Comparison of ENCODE assay signal across 8 cellular contexts in the genomic region with DNA sequence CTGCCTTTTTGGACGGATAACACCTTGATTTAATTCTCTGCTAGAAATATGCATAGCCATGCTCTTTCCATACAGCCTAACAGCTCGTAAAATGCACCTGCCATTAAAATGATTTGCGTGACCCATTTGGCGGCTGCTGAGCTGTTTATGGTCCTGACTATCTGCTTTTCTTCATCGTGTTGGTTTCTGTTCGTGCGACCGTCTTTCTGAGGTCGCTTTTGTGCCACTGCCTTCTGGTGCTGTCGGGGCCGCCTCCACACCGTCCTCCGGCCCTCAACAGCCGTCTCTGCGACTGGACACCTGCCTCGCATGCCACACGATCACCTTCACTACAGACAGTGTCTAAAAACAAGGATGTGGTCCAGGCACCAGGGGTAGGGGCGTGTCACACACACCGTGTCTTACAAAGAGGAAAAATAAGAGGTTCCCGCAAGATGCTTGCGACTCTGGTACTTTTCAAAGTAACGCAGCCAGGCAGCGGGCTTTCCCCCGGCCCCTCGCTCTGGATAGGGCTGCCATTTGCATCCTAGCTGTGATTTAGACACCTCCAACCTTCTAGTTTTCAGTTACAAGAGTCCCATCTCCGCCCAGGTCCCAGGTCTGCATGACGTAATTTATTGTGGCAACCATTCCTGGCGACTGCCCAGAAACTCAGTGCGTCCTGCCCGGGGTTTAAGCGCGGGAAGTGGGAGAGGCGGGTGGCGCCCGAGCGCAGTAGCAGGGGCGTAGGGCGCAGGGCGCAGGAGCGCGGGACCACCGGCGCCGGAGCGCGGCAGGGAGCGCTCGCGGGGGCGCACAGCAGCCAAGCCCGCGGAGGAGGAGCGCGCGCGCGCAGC. TPM values are rescaled to one million over a fixed set of nuclear protein-coding genes. Genes with fewer than 3 reads are reported as not detected.
DNase-seq lines count a peak whose midpoint lies in the region; ATAC-seq, FAIRE-seq and TF ChIP-seq lines count a peak whose summit lies in the region.

TSS of gene STMND1 (plus strand) at position 629 of the 836 bp plus-strand sequence. CDS start 208 bp downstream, outside the sequence.

- TF ChIP-seq POLR2A in GM12891 (IDR thresholded peaks at IDR 0.05; ENCODE audit: low read depth, low read length) = no peak

- H3K9ac ChIP-seq in endocrine pancreas (ENCODE audit: control insufficient read depth, insufficient read depth, low read length) (peak within 1 kb of the TSS; percentile 47), mucosa of rectum (ENCODE audit: low read depth in 1 of 2, low read length in 2 of 2) (peak within 1 kb of the TSS; percentile 56 to 73)

- peak within 1 kb of the TSS; percentile 46 for H3K4me3 ChIP-seq in endocrine pancreas (ENCODE audit: control insufficient read depth, insufficient read depth, low read length)
- H3K4me3 ChIP-seq in mucosa of rectum (ENCODE audit: low read length in 2 of 2) = peak within 1 kb of the TSS; percentile 64 to 77

- no peak for FAIRE-seq in GM12891 (lab: Jason Lieb, UNC)

- no peaks in the 10 kb centered on the region for H3K36me3 ChIP-seq in endocrine pancreas (ENCODE audit: control insufficient read depth, insufficient read depth, low read length)
- no peaks in the 10 kb centered on the region for H3K36me3 ChIP-seq in mucosa of rectum (ENCODE audit: control insufficient read depth in 2 of 2, insufficient read depth in 2 of 2, low read length in 2 of 2)

- H3K4me1 ChIP-seq in endocrine pancreas (ENCODE audit: control insufficient read depth, insufficient read depth, low read length) (no peaks in the 10 kb centered on the region), mucosa of rectum (ENCODE audit: control insufficient read depth in 2 of 2, insufficient read depth in 2 of 2, low read length in 2 of 2) (peaks cover 5 to 7% of the 10 kb centered on the region in 2 donors)

- peak; percentile 18 for DNase-seq in stimulated activated CD4-positive, alpha-beta T cell treated with anti-CD3 and anti-CD28 coated beads, Interleukin-15, amount 100 ng/mL, for 24 hours
- no peak for DNase-seq in stimulated activated CD4-positive, alpha-beta T cell treated with anti-CD3 and anti-CD28 coated beads, Interleukin-4, amount 100 ng/mL, for 4 hours
- peak; percentile 33 for DNase-seq in NOMO-1 treated with dmso at 0.1 percent for 144 hours (lab: John Stamatoyannopoulos, UW; ENCODE audit: unreplicated experiment)
- DNase-seq in GM12891 (ENCODE audit: insufficient read length, low spot score) = no peak
- no peak for DNase-seq in COLO829 (ENCODE audit: low spot score)

- H3K9me3 ChIP-seq in endocrine pancreas (ENCODE audit: control insufficient read depth, low read length) = no peaks in the 10 kb centered on the region
- no peaks in the 10 kb centered on the region for H3K9me3 ChIP-seq in mucosa of rectum (ENCODE audit: control insufficient read depth in 2 of 2, low read length in 2 of 2)

- H3K27ac ChIP-seq in mucosa of rectum (ENCODE audit: low read depth in 2 of 2, low read length in 2 of 2) = peak within 1 kb of the TSS; percentile 62 to 80

- H3K27me3 ChIP-seq in endocrine pancreas (ENCODE audit: control insufficient read depth, insufficient read depth, low read length) (no peaks in the 10 kb centered on the region), mucosa of rectum (ENCODE audit: control insufficient read depth in 2 of 2, insufficient read depth in 2 of 2, low read length in 2 of 2) (no peaks in the 10 kb centered on the region)

- no peak for ATAC-seq in GM21526 (IDR thresholded peaks at IDR 0.05; ENCODE audit: low FRiP score, unreplicated experiment)

TF ChIP-seq in GM12891, 5 proteins besides CTCF, POLR2A, EP300 and RAD21:
- no peak for TF ChIP-seq SPI1 (IDR thresholded peaks at IDR 0.05; ENCODE audit: low read depth, low read length)
TF ChIP-seq in GM12891: peak in this region for 0.

RNA-seq across cellular contexts. Expression of gene STMND1, which starts in this region (rescaled TPM):
- polyA plus RNA-seq in GM12891 (2012; ENCODE audit: low read depth, missing spikeins) = not detected

Comparison
In these comparisons a context has a peak if more than half of its experiments do, and no peak if none do; other contexts are left out.
1. DNase-seq: peak in stimulated activated CD4-positive, alpha-beta T cell treated with anti-CD3 and anti-CD28 coated beads, Interleukin-15, amount 100 ng/mL, for 24 hours (single experiment) and NOMO-1 treated with dmso at 0.1 percent for 144 hours (single experiment); none in stimulated activated CD4-positive, alpha-beta T cell treated with anti-CD3 and anti-CD28 coated beads, Interleukin-4, amount 100 ng/mL, for 4 hours (0 of 2), GM12891 (single experiment) and COLO829 (single experiment).